14 cellular contexts compared by ENCODE assay signal in genomic region chr14:70947739-70948138, GRCh38.
"Had no signal": no experiment of that assay in that cellular context is flagged by ENCODE, and none has a peak within 500 bp of the region (broad histone marks: within the 10 kb centered on the region; RNA-seq: fewer than 3 reads in every experiment).

No MANE protein-coding gene starts in this region.

- DNase-seq: activated CD4-positive, alpha-beta T cell treated with anti-CD3 and anti-CD28 coated beads for 1 hour; activated CD4-positive, alpha-beta T cell treated with anti-CD3 and anti-CD28 coated beads, Interleukin-2, amount 50 U/mL, for 48 hours; activated naive CD4-positive, alpha-beta T cell treated with anti-CD3 and anti-CD28 coated beads, Interleukin-2, amount 10 ng/mL, durations not matched to agents 7 days and 5 days; activated T-cell treated with anti-CD3 and anti-CD28 coated beads, Interleukin-2, amount 50 U/mL, for 24 hours; adrenal gland; colonic mucosa; esophagus squamous epithelium; kidney glomerular epithelial cell; sigmoid colon; spleen; stimulated activated naive CD8-positive, alpha-beta T cell treated with anti-CD3 and anti-CD28 coated beads, Interleukin-15, amount 100 ng/mL, for 72 hours; T-helper 1 cell; upper lobe of left lung had no signal

- ATAC-seq: stimulated activated naive CD8-positive, alpha-beta T cell treated with anti-CD3 and anti-CD28 coated beads, Interleukin-15, amount 100 ng/mL, for 72 hours had no signal

- H3K27me3 ChIP-seq: adrenal gland, cardiac muscle cell, colonic mucosa, esophagus squamous epithelium, sigmoid colon, spleen, upper lobe of left lung had no signal

- H3K27ac ChIP-seq: adrenal gland, cardiac muscle cell, colonic mucosa, esophagus squamous epithelium, sigmoid colon, spleen, upper lobe of left lung had no signal

- H3K4me3 ChIP-seq: adrenal gland, cardiac muscle cell, colonic mucosa, esophagus squamous epithelium, sigmoid colon, spleen, upper lobe of left lung had no signal

- H3K4me1 ChIP-seq: colonic mucosa, esophagus squamous epithelium, sigmoid colon, upper lobe of left lung had no signal

- H3K9me3 ChIP-seq: colonic mucosa had no signal
